In the genomic region with DNA sequence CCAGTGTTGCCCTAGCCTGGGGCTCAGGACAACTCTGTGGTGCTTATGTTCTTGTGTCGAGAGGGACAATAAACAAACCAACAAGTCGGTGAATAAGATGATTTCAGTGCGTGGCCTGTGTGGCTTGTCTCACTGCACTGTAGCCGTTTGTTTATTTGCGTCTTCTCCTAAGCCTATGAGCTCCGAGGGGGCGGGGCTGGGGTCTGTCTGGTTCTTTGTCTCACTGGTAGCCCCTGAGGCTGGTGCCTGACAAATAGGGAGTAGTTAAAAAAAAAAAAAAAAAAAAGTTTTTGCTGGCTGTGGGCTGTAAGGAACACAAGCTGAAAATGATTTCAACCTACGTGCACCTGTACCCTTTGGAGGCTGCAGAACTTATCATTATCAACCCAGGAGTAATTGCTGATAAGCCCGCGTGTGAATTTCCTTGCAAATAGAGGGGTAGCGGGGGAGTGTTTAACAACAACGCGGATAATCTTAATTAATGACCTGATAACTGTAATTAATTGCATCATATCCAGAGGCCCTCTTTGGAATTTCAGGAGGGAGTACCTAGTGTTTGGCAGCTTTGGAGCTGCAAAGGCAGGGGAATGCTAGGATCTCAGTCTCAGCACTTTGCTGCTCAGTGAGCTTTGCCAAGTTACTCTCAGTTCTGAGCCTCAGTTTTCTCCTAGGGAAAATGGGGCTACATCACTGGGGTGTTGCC, we compare ENCODE assay signal across 8 cellular contexts. TPM values are rescaled to one million over a fixed set of nuclear protein-coding genes. Genes with fewer than 3 reads are reported as not detected.
DNase-seq lines count a peak whose midpoint lies in the region; ATAC-seq lines count a peak whose summit lies in the region.

No MANE protein-coding gene starts in this region.

- peak; percentile 95 for DNase-seq in ELF-1 (ENCODE audit: low read depth, low spot score)
- peak; percentile 75 for DNase-seq in NCI-H82 treated with DMSO at 0.1 percent for 48 hours (lab: John Stamatoyannopoulos, UW; ENCODE audit: unreplicated experiment)
- no peak for DNase-seq in Right ventricle myocardium superior
- DNase-seq in pons (ENCODE audit: low spot score) = peak; percentile 42
- no peak for DNase-seq in middle frontal gyrus (ENCODE audit: extremely low spot score, low spot score)
- DNase-seq in Ammon's horn (ENCODE audit: low spot score) = no peak
- DNase-seq in GM19240 (ENCODE audit: insufficient read length, low spot score) = no peak

- intact Hi-C loops in Right ventricle myocardium superior (cut with DNase I) = no loop called here

- peak; percentile 7 for ATAC-seq in Right ventricle myocardium superior (ENCODE audit: poor library complexity)
- no peak for ATAC-seq in GM19351 (IDR thresholded peaks at IDR 0.05; ENCODE audit: unreplicated experiment)

RNA-seq across cellular contexts. Expression of a gene that starts 0.9 kb away (rescaled TPM):
- total RNA-seq in Right ventricle myocardium superior = 55.6 TPM

Comparison
In these comparisons a context has a peak if more than half of its experiments do, and no peak if none do; other contexts are left out.
1. DNase-seq: peak in ELF-1 (single experiment), NCI-H82 treated with DMSO at 0.1 percent for 48 hours (single experiment) and pons (single experiment); none in Right ventricle myocardium superior (single experiment), middle frontal gyrus (single experiment), Ammon's horn (single experiment) and GM19240 (single experiment).